ENCODE assay signal across 12 cellular contexts in genomic region chr11:12696911-12697581, GRCh38. TPM values are rescaled to one million over a fixed set of nuclear protein-coding genes. Genes with fewer than 3 reads are reported as not detected.
DNase-seq lines count a peak whose midpoint lies in the region; TF ChIP-seq lines count a peak whose summit lies in the region.
"Had no signal": no experiment of that assay in that cellular context is flagged by ENCODE, and none has a peak within 500 bp of the region (broad histone marks: within the 10 kb centered on the region; RNA-seq: fewer than 3 reads in every experiment).

No MANE protein-coding gene starts in this region.

- CTCF ChIA-PET in Calu3 (lab: Charles Lee) = interaction anchor here (0.6 kb wide), 1 partner anchor 539 kb away, joined by 3 read pairs; no protein-coding TSS in a partner anchor

- peaks cover 13% of the 10 kb centered on the region for H3K36me3 Mint-ChIP-seq in Calu3 (ENCODE audit: insufficient read depth, unreplicated experiment)
- no peaks in the 10 kb centered on the region for H3K36me3 Mint-ChIP-seq in brain
- H3K36me3 Mint-ChIP-seq in mesothelial cell of epicardium = no peaks in the 10 kb centered on the region

- no peaks in the 10 kb centered on the region for H3K27me3 ChIP-seq in dorsolateral prefrontal cortex

- DNase-seq in Calu3 = no peak
- DNase-seq in NCI-H1417 (lab: John Stamatoyannopoulos, UW) = peak; percentile 59 to 82 (median 62)
- no peak for DNase-seq in mesothelial cell of epicardium (ENCODE audit: low spot score in 2 of 2, unreplicated experiment in 2 of 2)
- no peak for DNase-seq in activated CD4-positive, alpha-beta T cell treated with anti-CD3 and anti-CD28 coated beads, Interleukin-2, amount 50 U/mL, for 4 hours
- no peak for DNase-seq in AG08396 (ENCODE audit: low spot score)
- no peak for DNase-seq in stimulated activated CD4-positive, alpha-beta T cell treated with anti-CD3 and anti-CD28 coated beads, Interleukin-12 subunit alpha, Interleukin-12 subunit beta, amount 100 ng/mL, for 4 hours
- DNase-seq in dorsolateral prefrontal cortex = no peak
- DNase-seq: activated CD4-positive, alpha-beta T cell treated with anti-CD3 and anti-CD28 coated beads, Interleukin-2, amount 50 U/mL, for 1 hour; cerebellar nuclear complex; NK-92 treated with Interleukin-12 subunit alpha and Interleukin-12 subunit beta, amount 100 ng/mL, for 24 hours had no signal

- H3K27ac Mint-ChIP-seq in Calu3 (ENCODE audit: unreplicated experiment) (peak overlapping the region; percentile 94), brain (peak overlapping the region in 4 of 5 experiments; percentile 27 to 100 (median 76)), mesothelial cell of epicardium (peak overlapping the region; percentile 98)

- intact Hi-C loops in Calu3 (cut with micrococcal nuclease; ENCODE audit: unreplicated experiment) (no loop called here), dorsolateral prefrontal cortex (cut with DNase I) (no loop called here)

- TF ChIP-seq CTCF in Calu3 (IDR thresholded peaks at IDR 0.05; ENCODE audit: unreplicated experiment) (no peak), brain (conservative IDR thresholded peaks at IDR 0.05) (no peak), mesothelial cell of epicardium (IDR thresholded peaks at IDR 0.05; ENCODE audit: unreplicated experiment) (no peak), dorsolateral prefrontal cortex (IDR thresholded peaks at IDR 0.05 in 54 of 56, conservative IDR thresholded peaks at IDR 0.05 in 2 of 56; ENCODE audit: low read depth in 1 of 56, partially characterized antibody in 56 of 56) (no peak)

- H3K4me1 Mint-ChIP-seq in Calu3 (ENCODE audit: low read depth, unreplicated experiment) = peaks cover 67% of the 10 kb centered on the region
- peaks cover 97% of the 10 kb centered on the region for H3K4me1 Mint-ChIP-seq in brain
- peaks cover 94% of the 10 kb centered on the region for H3K4me1 Mint-ChIP-seq in mesothelial cell of epicardium

- no TSS peak for BruUV-seq in Calu3 (replicated peaks; lab: Mats Ljungman, UMichigan)

- H3K27ac ChIP-seq in dorsolateral prefrontal cortex = no peak overlapping the region
- H3K27ac ChIP-seq: neutrophil had no signal

- H3K4me3 Mint-ChIP-seq in Calu3 (ENCODE audit: low read depth, unreplicated experiment) = peak overlapping the region; percentile 11
- H3K4me3 Mint-ChIP-seq in brain = peak overlapping the region in 1 of 5 experiments; percentile 44
- H3K4me3 Mint-ChIP-seq in mesothelial cell of epicardium = no peak overlapping the region

- no peaks in the 10 kb centered on the region for H3K9me3 Mint-ChIP-seq in Calu3 (ENCODE audit: low read depth, unreplicated experiment)
- H3K9me3 Mint-ChIP-seq in brain = no peaks in the 10 kb centered on the region
- H3K9me3 Mint-ChIP-seq in mesothelial cell of epicardium = no peaks in the 10 kb centered on the region

- H3K4me3 ChIP-seq in dorsolateral prefrontal cortex = no peak overlapping the region

- H3K27me3 Mint-ChIP-seq in Calu3 (ENCODE audit: unreplicated experiment) = no peaks in the 10 kb centered on the region
- H3K27me3 Mint-ChIP-seq in brain = no peaks in the 10 kb centered on the region
- H3K27me3 Mint-ChIP-seq in mesothelial cell of epicardium (ENCODE audit: low read depth) = no peaks in the 10 kb centered on the region

RNA-seq across cellular contexts. Expression of gene TEAD1, which starts 22.8 kb away (rescaled TPM):
- total RNA-seq in Calu3 (2022) (99.0 and 104 TPM in 2 replicates), mesothelial cell of epicardium (156 to 163 TPM (median 161 TPM) in 3 replicates), dorsolateral prefrontal cortex (100 to 1,000 TPM in 1 of 120 experiments, 10 to 100 TPM in 119; 22.9 to 101 (median 43.9) TPM)
- polyA plus RNA-seq in brain (ENCODE audit: insufficient read depth, low read depth, low replicate concordance) = 32.4 TPM

Comparison
In these comparisons a context has a peak if more than half of its experiments do, and no peak if none do; other contexts are left out.
1. DNase-seq: peak in NCI-H1417 (3 of 3); none in Calu3 (single experiment), mesothelial cell of epicardium (0 of 2), activated CD4-positive, alpha-beta T cell treated with anti-CD3 and anti-CD28 coated beads, Interleukin-2, amount 50 U/mL, for 4 hours (0 of 2), AG08396 (single experiment), stimulated activated CD4-positive, alpha-beta T cell treated with anti-CD3 and anti-CD28 coated beads, Interleukin-12 subunit alpha, Interleukin-12 subunit beta, amount 100 ng/mL, for 4 hours (single experiment) and dorsolateral prefrontal cortex (0 of 10).
2. Peak in every context shown above with its lines, with median percentiles within 50 percentile points of each other: H3K27ac Mint-ChIP-seq.